ENCODE assay signal across 8 cellular contexts in the genomic region with DNA sequence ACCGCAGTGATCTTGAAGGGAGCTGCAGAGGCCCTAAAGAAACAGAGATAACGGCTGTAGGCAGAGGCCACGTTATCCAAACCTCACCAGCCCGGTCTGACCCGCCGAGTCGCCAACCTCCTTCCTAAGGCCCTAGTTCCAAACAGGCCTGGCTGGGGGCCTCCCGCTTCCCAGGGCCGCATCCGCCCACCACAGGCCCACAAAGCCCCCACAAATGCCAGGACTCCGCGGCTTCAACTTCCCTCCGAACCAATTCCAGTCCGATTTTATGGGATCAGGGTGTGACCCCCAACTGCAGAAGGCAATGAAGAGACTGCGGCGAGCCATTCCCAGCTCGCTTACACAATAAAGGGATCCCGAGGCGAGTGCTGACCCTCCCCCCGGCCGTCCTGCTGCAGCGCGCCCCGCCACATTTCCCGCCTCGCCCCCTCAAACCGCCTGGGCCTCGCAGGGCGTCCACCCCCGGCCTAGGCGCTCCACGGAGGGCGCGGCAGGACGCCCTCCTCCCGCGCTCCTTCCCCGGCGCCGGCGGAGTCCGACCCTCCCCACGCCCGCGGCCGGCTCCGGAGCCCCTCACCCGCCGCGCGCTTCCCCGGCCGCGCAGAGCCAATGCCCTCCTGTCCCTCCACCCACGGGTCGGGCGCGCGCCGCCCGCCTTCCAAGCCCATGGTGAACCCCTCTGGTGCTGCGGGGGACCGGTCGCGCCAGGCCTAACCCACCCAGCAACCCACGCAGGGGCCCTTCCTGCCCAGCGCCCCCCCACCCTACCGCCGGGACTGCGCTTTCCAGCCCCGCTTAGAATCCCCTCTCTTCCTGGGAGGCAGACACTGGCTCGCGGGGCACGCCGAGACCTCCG. TPM values are rescaled to one million over a fixed set of nuclear protein-coding genes. Genes with fewer than 3 reads are reported as not detected.
DNase-seq lines count a peak whose midpoint lies in the region; ATAC-seq and TF ChIP-seq lines count a peak whose summit lies in the region.

No MANE protein-coding gene starts in this region.

- H3K4me1 Mint-ChIP-seq in activated naive CD8-positive, alpha-beta T cell treated with anti-CD3 and anti-CD28 coated beads, Interleukin-2, amount 10 ng/mL, durations not matched to agents 7 days and 5 days = peaks cover 12% of the 10 kb centered on the region

- H3K27me3 Mint-ChIP-seq in activated naive CD8-positive, alpha-beta T cell treated with anti-CD3 and anti-CD28 coated beads, Interleukin-2, amount 10 ng/mL, durations not matched to agents 7 days and 5 days = peaks cover 64% of the 10 kb centered on the region

- POLR2A ChIA-PET in activated naive CD8-positive, alpha-beta T cell treated with anti-CD3 and anti-CD28 coated beads, Interleukin-2, amount 10 ng/mL, durations not matched to agents 7 days and 5 days (lab: Charles Lee) = no interaction called here

- peak overlapping the region; percentile 94 for H2AFZ ChIP-seq in parathyroid adenoma

- H3K27ac ChIP-seq in heart right ventricle (peak overlapping the region; percentile 48 to 93 (median 86)), parathyroid adenoma (peak overlapping the region; percentile 45)

- no peak overlapping the region for H3K27ac Mint-ChIP-seq in activated naive CD8-positive, alpha-beta T cell treated with anti-CD3 and anti-CD28 coated beads, Interleukin-2, amount 10 ng/mL, durations not matched to agents 7 days and 5 days

- no peaks in the 10 kb centered on the region for H3K36me3 Mint-ChIP-seq in activated naive CD8-positive, alpha-beta T cell treated with anti-CD3 and anti-CD28 coated beads, Interleukin-2, amount 10 ng/mL, durations not matched to agents 7 days and 5 days

- H3K79me2 ChIP-seq in parathyroid adenoma = peaks cover 9% of the 10 kb centered on the region

- peaks cover 0 to 74% (median 0%) of the 10 kb centered on the region in 7 donors for H3K27me3 ChIP-seq in heart right ventricle
- H3K27me3 ChIP-seq in parathyroid adenoma (ENCODE audit: control insufficient read depth, insufficient read depth, low read length) = no peaks in the 10 kb centered on the region

- no peak overlapping the region for H3K9ac ChIP-seq in parathyroid adenoma

- no peaks in the 10 kb centered on the region for H3K9me3 Mint-ChIP-seq in activated naive CD8-positive, alpha-beta T cell treated with anti-CD3 and anti-CD28 coated beads, Interleukin-2, amount 10 ng/mL, durations not matched to agents 7 days and 5 days

- intact Hi-C loops in heart right ventricle (cut with DNase I) = loop anchor here in 3 of 10 donors (5.0 to 10.0 kb wide), 3 partner anchors 47 to 118 kb away; partner anchors contain the start of gene CCDC42 (in 1 of the 3)

- in situ Hi-C loops in G401 (cut with HindIII; ENCODE audit: low sequenced_read_pairs) = no loop called here

- H3K4me3 Mint-ChIP-seq in activated naive CD8-positive, alpha-beta T cell treated with anti-CD3 and anti-CD28 coated beads, Interleukin-2, amount 10 ng/mL, durations not matched to agents 7 days and 5 days = peak overlapping the region; percentile 99

- no peaks in the 10 kb centered on the region for H3K36me3 ChIP-seq in heart right ventricle
- H3K36me3 ChIP-seq in parathyroid adenoma (ENCODE audit: control insufficient read depth, insufficient read depth, low read length) = no peaks in the 10 kb centered on the region

- WGBS in heart right ventricle, 2 donors = 1% methylated on average over 54 to 76 of the region's 76 CpGs

- H3K4me1 ChIP-seq in heart right ventricle (peaks cover 5 to 48% (median 25%) of the 10 kb centered on the region in 9 donors), parathyroid adenoma (peaks cover 4% of the 10 kb centered on the region)

- TF ChIP-seq CTCF in heart right ventricle (IDR thresholded peaks at IDR 0.05) = no peak
- no peak for TF ChIP-seq CTCF in parathyroid adenoma (IDR thresholded peaks at IDR 0.05)

- H3K4me3 ChIP-seq in heart right ventricle (peak overlapping the region; percentile 75 to 98 (median 90)), parathyroid adenoma (ENCODE audit: low read depth, low read length) (peak overlapping the region; percentile 80)

- no peaks in the 10 kb centered on the region for H3K9me3 ChIP-seq in heart right ventricle
- H3K9me3 ChIP-seq in parathyroid adenoma (ENCODE audit: control insufficient read depth, low read length) = no peaks in the 10 kb centered on the region

- ATAC-seq in activated naive CD8-positive, alpha-beta T cell treated with anti-CD3 and anti-CD28 coated beads, Interleukin-2, amount 10 ng/mL, durations not matched to agents 7 days and 5 days (ENCODE audit: low read depth) = no peak
- ATAC-seq in heart right ventricle = peak; percentile 3 to 39 (median 17)
- ATAC-seq in GM21390 (IDR thresholded peaks at IDR 0.05; ENCODE audit: unreplicated experiment) = no peak
- ATAC-seq in GM18909 (IDR thresholded peaks at IDR 0.05; ENCODE audit: poor library complexity, unreplicated experiment) = no peak

- DNase-seq in G401 (ENCODE audit: low spot score) (peak; percentile 49), NCI-H2227 (lab: John Stamatoyannopoulos, UW; ENCODE audit: unreplicated experiment) (peak; percentile 21), heart right ventricle (peak; percentile 23 to 41), amniotic stem cell (lab: John Stamatoyannopoulos, UW) (no peak)
- DNase-seq in activated naive CD8-positive, alpha-beta T cell treated with anti-CD3 and anti-CD28 coated beads, Interleukin-2, amount 10 ng/mL, durations not matched to agents 7 days and 5 days = peak; percentile 53

- peak overlapping the region; percentile 99 for H3K4me2 ChIP-seq in parathyroid adenoma (ENCODE audit: low read length)

RNA-seq across cellular contexts. Expression of gene MYH10, which starts 0.9 kb away (rescaled TPM):
- total RNA-seq in G401 (2014; rRNA removed; shearing (Covaris generic)) = 57.8 and 147 TPM in 2 replicates
- total RNA-seq in activated naive CD8-positive, alpha-beta T cell treated with anti-CD3 and anti-CD28 coated beads, Interleukin-2, amount 10 ng/mL, durations not matched to agents 7 days and 5 days = 10 to 100 TPM; 12.8 to 14.4 TPM
- 10 to 100 TPM; 16.1 to 61.0 (median 39.9) TPM for total RNA-seq in heart right ventricle
- polyA plus RNA-seq in heart right ventricle = 10 to 100 TPM; 10.3 to 14.3 TPM

Comparison
In these comparisons a context has a peak if more than half of its experiments do, and no peak if none do; other contexts are left out.
1. ATAC-seq: peak in heart right ventricle (8 of 8); none in activated naive CD8-positive, alpha-beta T cell treated with anti-CD3 and anti-CD28 coated beads, Interleukin-2, amount 10 ng/mL, durations not matched to agents 7 days and 5 days (single experiment), GM21390 (single experiment) and GM18909 (single experiment).